In the genomic region with DNA sequence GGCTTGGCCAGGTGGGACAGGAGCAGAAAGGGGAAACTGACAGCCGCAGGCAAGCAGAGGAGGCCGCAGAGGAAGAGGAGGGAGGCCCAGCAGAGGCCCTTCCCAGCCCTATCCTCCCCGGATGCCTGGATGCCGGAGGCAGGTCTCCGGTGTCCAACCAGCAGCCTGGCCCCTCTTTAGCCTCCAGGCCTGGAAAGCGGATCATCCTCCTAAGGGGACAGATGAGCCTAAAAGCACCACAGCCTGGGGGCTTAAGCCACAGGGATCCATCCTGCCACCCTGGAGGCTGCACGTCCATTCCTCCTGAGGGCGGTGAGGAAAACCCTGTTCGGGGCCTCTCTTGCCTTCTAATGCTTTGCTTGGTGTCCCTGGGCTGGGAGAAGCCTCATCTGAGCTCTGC, we compare ENCODE assay signal across 18 cellular contexts.
A peak's percentile ranks its signal among the peaks of the same experiment; 100 is the strongest.
DNase-seq lines count a peak whose midpoint lies in the region; ATAC-seq, FAIRE-seq and TF ChIP-seq lines count a peak whose summit lies in the region.
"Had no signal": no experiment of that assay in that cellular context is flagged by ENCODE, and none has a peak within 500 bp of the region (broad histone marks: within the 10 kb centered on the region; RNA-seq: fewer than 3 reads in every experiment).

No MANE protein-coding gene starts in this region.

- H3K79me1 ChIP-seq in H1 (ENCODE audit: low read depth, low read length) (no peaks in the 10 kb centered on the region), neuronal stem cell (ENCODE audit: low read depth, low read length) (no peaks in the 10 kb centered on the region)

- TF ChIP-seq RAD21 in H1 (IDR thresholded peaks at IDR 0.05 in 1 of 2, conservative IDR thresholded peaks at IDR 0.05 in 1 of 2; ENCODE audit: low read depth in 2 of 2, low read length in 2 of 2) = no peak

- FAIRE-seq in H1 (lab: Jason Lieb, UNC) = no peak
- FAIRE-seq: GM12892, GM18507, HepG2 had no signal

- H3K4me3 ChIP-seq in BLaER1 = no peak overlapping the region
- H3K4me3 ChIP-seq in GM23338 = no peak overlapping the region
- no peak overlapping the region for H3K4me3 ChIP-seq in H1 (ENCODE audit: extremely low read depth in 1 of 4, insufficient read depth in 2 of 4, low read depth in 3 of 4, low read length in 4 of 4)
- no peak overlapping the region for H3K4me3 ChIP-seq in neuronal stem cell (ENCODE audit: low read length in 2 of 2)

- H2BK120ac ChIP-seq in H1 (replicated peaks; ENCODE audit: low read depth, low read length) (no peak overlapping the region), neuronal stem cell (ENCODE audit: low read depth, low read length) (no peak overlapping the region)

- TF ChIP-seq CTCF in GM23338 (conservative IDR thresholded peaks at IDR 0.05; ENCODE audit: low read depth in 2 of 2) = no peak
- no peak for TF ChIP-seq CTCF in H1 (IDR thresholded peaks at IDR 0.05; ENCODE audit: control extremely low read depth in 1 of 3, insufficient read depth in 1 of 3, low read depth in 1 of 3, low read length in 3 of 3)

- H3K4me1 Mint-ChIP-seq in GM23338 = no peaks in the 10 kb centered on the region
- no peaks in the 10 kb centered on the region for H3K4me1 Mint-ChIP-seq in stimulated activated naive B cell treated with anti-CD40 and anti-IgM and Interleukin-4, amounts not matched to agents 10 μg/mL and 1 μg/mL and 100 μg/mL, for 72 hours
- H3K4me1 Mint-ChIP-seq: B cell had no signal

- 80% methylated on average over 7 of the region's 9 CpGs; no CpG with 5 or more reads in 1 of the 2 experiments for WGBS in H1 (ENCODE audit: extremely low coverage in 1 of 2, insufficient coverage in 1 of 2, insufficient read length in 1 of 2, insufficient replicate concordance in 2 of 2, low coverage in 1 of 2, low lambda C conversion rate in 2 of 2, missing lambda C conversion rate in 1 of 2), 2 experiments
- no CpG with 5 or more reads among the region's 9 CpGs for WGBS in neuronal stem cell (ENCODE audit: extremely low coverage in 2 of 2, insufficient read length in 2 of 2, insufficient replicate concordance in 1 of 2), 2 donors

- no peaks in the 10 kb centered on the region for H3K9me2 ChIP-seq in GM23338 (ENCODE audit: insufficient read depth)

- H3K27me3 Mint-ChIP-seq in GM23338 (ENCODE audit: insufficient read depth, low read depth, poor library complexity) = peaks cover 2% of the 10 kb centered on the region
- H3K27me3 Mint-ChIP-seq in stimulated activated naive B cell treated with anti-CD40 and anti-IgM and Interleukin-4, amounts not matched to agents 10 μg/mL and 1 μg/mL and 100 μg/mL, for 72 hours = peaks cover 4 to 5% of the 10 kb centered on the region in 2 donors

- H2BK5ac ChIP-seq in H1 (ENCODE audit: low read depth, low read length) (no peak overlapping the region), neuronal stem cell (ENCODE audit: low read length) (no peak overlapping the region)

- no peaks in the 10 kb centered on the region for H3K23me2 ChIP-seq in H1 (ENCODE audit: low read depth, low read length)

- peaks cover 7% of the 10 kb centered on the region; the same call in 2 of the 3 replicates for H3K9me3 Mint-ChIP-seq in GM23338
- H3K9me3 Mint-ChIP-seq in stimulated activated naive B cell treated with anti-CD40 and anti-IgM and Interleukin-4, amounts not matched to agents 10 μg/mL and 1 μg/mL and 100 μg/mL, for 72 hours = no peaks in the 10 kb centered on the region
- H3K9me3 Mint-ChIP-seq: CD4-positive, alpha-beta T cell had no signal

- peak overlapping the region; percentile 56 for H3K4me2 ChIP-seq in BLaER1
- H3K4me2 ChIP-seq in GM23338 = no peak overlapping the region
- H3K4me2 ChIP-seq in H1 (ENCODE audit: insufficient read depth in 1 of 2, low read depth in 2 of 2, low read length in 2 of 2) = no peak overlapping the region
- no peak overlapping the region for H3K4me2 ChIP-seq in neuronal stem cell (ENCODE audit: insufficient read depth, low read length, poor library complexity, severe bottlenecking)

- H4K91ac ChIP-seq in H1 (replicated peaks; ENCODE audit: insufficient read length, low read length) = peak overlapping the region; percentile 57
- H4K91ac ChIP-seq in neuronal stem cell (ENCODE audit: low read depth, low read length, poor library complexity) = no peak overlapping the region

- H3K9me3 ChIP-seq in BLaER1 (no peaks in the 10 kb centered on the region), H1 (ENCODE audit: insufficient read depth in 2 of 2, low read depth in 1 of 2, low read length in 1 of 2) (peaks cover 3 to 6% of the 10 kb centered on the region in 2 experiments; a peak in 2 of 4 replicates), neuronal stem cell (replicated peaks in 1 of 2; ENCODE audit: control insufficient read depth in 2 of 2, insufficient read depth in 1 of 2, low read depth in 1 of 2, low read length in 2 of 2) (peaks cover 0 to 4% of the 10 kb centered on the region in 2 donors)
- H3K9me3 ChIP-seq: Caco-2 had no signal

- H3K4ac ChIP-seq in H1 (replicated peaks; ENCODE audit: insufficient read length, low read depth, low read length) = no peak overlapping the region
- H3K4ac ChIP-seq in neuronal stem cell (ENCODE audit: low read length) = no peak overlapping the region

- H3K23ac ChIP-seq in H1 (ENCODE audit: insufficient read length) (no peak overlapping the region), neuronal stem cell (ENCODE audit: low read depth, low read length, poor library complexity) (no peak overlapping the region)

- H3K27ac ChIP-seq in BLaER1 (0 out of 2 replicates have a peak overlapping the region, but pooled peaks have one; percentile 31), GM23338 (ENCODE audit: low read depth) (no peak overlapping the region), H1 (ENCODE audit: low read depth, low read length) (no peak overlapping the region), neuronal stem cell (replicated peaks; ENCODE audit: low read length) (no peak overlapping the region)
- H3K27ac ChIP-seq: C4-2B had no signal

- no peaks in the 10 kb centered on the region for H3K27me3 ChIP-seq in BLaER1
- no peaks in the 10 kb centered on the region for H3K27me3 ChIP-seq in GM23338 (ENCODE audit: insufficient read depth)
- no peaks in the 10 kb centered on the region for H3K27me3 ChIP-seq in H1 (replicated peaks in 1 of 4; ENCODE audit: control insufficient read depth in 3 of 4, extremely low read depth in 1 of 4, insufficient read depth in 3 of 4, low read length in 3 of 4)
- H3K27me3 ChIP-seq in neuronal stem cell (ENCODE audit: control insufficient read depth in 3 of 3, insufficient read depth in 3 of 3, low read depth in 1 of 3, low read length in 3 of 3) = no peaks in the 10 kb centered on the region

- H3K14ac ChIP-seq in H1 (ENCODE audit: insufficient read length) (no peak overlapping the region), neuronal stem cell (ENCODE audit: low read length) (peak overlapping the region; percentile 84)

- no peak overlapping the region for H4K5ac ChIP-seq in H1 (ENCODE audit: insufficient read length, low read depth, low read length)

- H2BK15ac ChIP-seq in H1 (ENCODE audit: low read length) = no peak overlapping the region
- no peak overlapping the region for H2BK15ac ChIP-seq in neuronal stem cell (ENCODE audit: low read length)

- no peak overlapping the region for H3K4me3 Mint-ChIP-seq in GM23338
- H3K4me3 Mint-ChIP-seq in stimulated activated naive B cell treated with anti-CD40 and anti-IgM and Interleukin-4, amounts not matched to agents 10 μg/mL and 1 μg/mL and 100 μg/mL, for 72 hours = no peak overlapping the region
- H3K4me3 Mint-ChIP-seq: B cell; CD4-positive, alpha-beta T cell; H9 had no signal

- H2AK5ac ChIP-seq in H1 (ENCODE audit: low read depth, low read length) (no peak overlapping the region), neuronal stem cell (ENCODE audit: low read depth, low read length) (peak overlapping the region; percentile 40)

- H4K20me1 ChIP-seq in BLaER1 = no peaks in the 10 kb centered on the region
- H4K20me1 ChIP-seq in GM23338 (replicated peaks; ENCODE audit: insufficient read depth) = no peaks in the 10 kb centered on the region
- H4K20me1 ChIP-seq in H1 (replicated peaks in 1 of 2; ENCODE audit: control insufficient read depth in 1 of 2, insufficient read depth in 2 of 2, low read length in 2 of 2) = no peaks in the 10 kb centered on the region

- H3F3A ChIP-seq in GM23338 (replicated peaks; ENCODE audit: low read depth) = no peaks in the 10 kb centered on the region

- TF ChIP-seq EP300 in H1 (IDR thresholded peaks at IDR 0.05; ENCODE audit: borderline replicate concordance in 1 of 2, low read depth in 2 of 2, low read length in 2 of 2) = no peak

- no peak overlapping the region for H2BK20ac ChIP-seq in H1 (ENCODE audit: low read length)

- peak overlapping the region; percentile 33; the same call in 1 of the 2 replicates for H3K27ac Mint-ChIP-seq in GM23338
- H3K27ac Mint-ChIP-seq in stimulated activated naive B cell treated with anti-CD40 and anti-IgM and Interleukin-4, amounts not matched to agents 10 μg/mL and 1 μg/mL and 100 μg/mL, for 72 hours = no peak overlapping the region
- H3K27ac Mint-ChIP-seq: B cell; CD4-positive, alpha-beta T cell had no signal

- H3K79me2 ChIP-seq in GM23338 (replicated peaks; ENCODE audit: insufficient read depth) (no peaks in the 10 kb centered on the region), H1 (ENCODE audit: control insufficient read depth in 1 of 2, insufficient read depth in 2 of 2, low read length in 2 of 2) (no peaks in the 10 kb centered on the region)

- H3K18ac ChIP-seq in H1 (ENCODE audit: extremely low read depth, low read length) (no peak overlapping the region), neuronal stem cell (ENCODE audit: low read length) (no peak overlapping the region)

- H3K36me3 Mint-ChIP-seq in GM23338 (ENCODE audit: low read depth) = no peaks in the 10 kb centered on the region; the same call in 1 of the 3 replicates
- no peaks in the 10 kb centered on the region for H3K36me3 Mint-ChIP-seq in stimulated activated naive B cell treated with anti-CD40 and anti-IgM and Interleukin-4, amounts not matched to agents 10 μg/mL and 1 μg/mL and 100 μg/mL, for 72 hours

- ATAC-seq in GM23338 = no peak
- ATAC-seq in stimulated activated naive B cell treated with anti-CD40 and anti-IgM and Interleukin-4, amounts not matched to agents 10 μg/mL and 1 μg/mL and 100 μg/mL, for 72 hours (replicated peaks) = no peak
- ATAC-seq: HepG2 had no signal

- no peak for DNase-seq in GM23338 (ENCODE audit: low spot score)
- no peak for DNase-seq in H1 (ENCODE audit: low read depth in 1 of 2, low spot score in 2 of 2)
- no peak for DNase-seq in neuronal stem cell (ENCODE audit: low spot score)
- DNase-seq in NCI-H2227 (lab: John Stamatoyannopoulos, UW; ENCODE audit: unreplicated experiment) = no peak
- no peak for DNase-seq in stimulated activated naive B cell treated with anti-CD40 and anti-IgM and Interleukin-4, amounts not matched to agents 10 μg/mL and 1 μg/mL and 100 μg/mL, for 72 hours
- DNase-seq: Caco-2; CD4-positive, alpha-beta T cell; DMS153; DMS79; GDM1; GOT3; H9 had no signal

- no peaks in the 10 kb centered on the region for H3K36me3 ChIP-seq in BLaER1
- no peaks in the 10 kb centered on the region for H3K36me3 ChIP-seq in GM23338 (ENCODE audit: insufficient read depth)
- H3K36me3 ChIP-seq in H1 (ENCODE audit: control insufficient read depth in 2 of 4, insufficient read depth in 4 of 4, low read length in 3 of 4) = no peaks in the 10 kb centered on the region
- no peaks in the 10 kb centered on the region for H3K36me3 ChIP-seq in neuronal stem cell (replicated peaks in 1 of 2; ENCODE audit: control insufficient read depth in 2 of 2, insufficient read depth in 2 of 2, low read length in 2 of 2)

- no peak overlapping the region for H2BK12ac ChIP-seq in H1 (ENCODE audit: low read depth, low read length)
- no peak overlapping the region for H2BK12ac ChIP-seq in neuronal stem cell (ENCODE audit: low read length)

- no peak for TF ChIP-seq POLR2A in H1 (IDR thresholded peaks at IDR 0.05; ENCODE audit: control extremely low read depth in 1 of 2, low read depth in 2 of 2, low read length in 2 of 2)

- no peak overlapping the region for H2AFZ ChIP-seq in GM23338
- H2AFZ ChIP-seq in H1 (ENCODE audit: low read length) = no peak overlapping the region
- no peak overlapping the region for H2AFZ ChIP-seq in neuronal stem cell (ENCODE audit: low read length)

- no peak overlapping the region for H4K8ac ChIP-seq in H1 (ENCODE audit: extremely low read depth, insufficient read depth, low read length)
- no peak overlapping the region for H4K8ac ChIP-seq in neuronal stem cell (ENCODE audit: low read depth, low read length)

- POLR2A ChIA-PET in H1 (lab: Charles Lee; ENCODE audit: partially characterized antibody) = no interaction called here

- H3K56ac ChIP-seq in H1 (replicated peaks; ENCODE audit: insufficient read length, low read depth, low read length) = no peak overlapping the region

- H3K4me1 ChIP-seq in BLaER1 (peaks cover 62% of the 10 kb centered on the region), GM23338 (ENCODE audit: insufficient read depth) (no peaks in the 10 kb centered on the region), H1 (replicated peaks in 1 of 4; ENCODE audit: control insufficient read depth in 3 of 4, insufficient read depth in 4 of 4, low read length in 3 of 4) (peaks cover 0 to 5% (median 0%) of the 10 kb centered on the region in 4 experiments; a peak in 3 of 7 replicates), neuronal stem cell (ENCODE audit: control insufficient read depth in 2 of 2, insufficient read depth in 1 of 2, low read depth in 1 of 2, low read length in 2 of 2) (peaks cover 0 to 3% of the 10 kb centered on the region in 2 donors)
- H3K4me1 ChIP-seq: Caco-2 had no signal

- H3K9ac ChIP-seq in BLaER1 = no peak overlapping the region
- no peak overlapping the region for H3K9ac ChIP-seq in H1 (replicated peaks in 1 of 4; ENCODE audit: extremely low read depth in 1 of 4, low read depth in 3 of 4, low read length in 3 of 4)
- no peak overlapping the region for H3K9ac ChIP-seq in neuronal stem cell (ENCODE audit: low read depth, low read length, poor library complexity)

- CTCF ChIA-PET in H1 (lab: Charles Lee; ENCODE audit: partially characterized antibody) = interaction anchor here (2.4 to 3.3 kb wide), 3 partner anchors 10 to 15 kb away, joined by 6 to 8 read pairs (median 7); no protein-coding TSS in a partner anchor
